In genomic region chr6:153085239-153085638, GRCh38 we compare ENCODE assay signal across 20 cellular contexts. TPM values are rescaled to one million over a fixed set of nuclear protein-coding genes. Genes with fewer than 3 reads are reported as not detected.
DNase-seq lines count a peak whose midpoint lies in the region; ATAC-seq, FAIRE-seq and TF ChIP-seq lines count a peak whose summit lies in the region.
"Had no signal": no experiment of that assay in that cellular context is flagged by ENCODE, and none has a peak within 500 bp of the region (broad histone marks: within the 10 kb centered on the region; RNA-seq: fewer than 3 reads in every experiment).

No MANE protein-coding gene starts in this region.

- H2BK15ac ChIP-seq in IMR-90 (ENCODE audit: low read depth, low read length), result no peak overlapping the region

- H3K18ac ChIP-seq in IMR-90 (ENCODE audit: low read depth, low read length), result no peak overlapping the region; the same call in 1 of the 2 replicates

- POLR2A ChIA-PET in IMR-90 (lab: Charles Lee; ENCODE audit: unreplicated experiment), result interaction anchor here (0.6 kb wide), 1 partner anchor 1072 kb away, joined by 4 read pairs; no protein-coding TSS in a partner anchor

- TF ChIP-seq CTCF in IMR-90 (conservative IDR thresholded peaks at IDR 0.05; ENCODE audit: low read depth, low read length) (no peak), brain microvascular endothelial cell (IDR thresholded peaks at IDR 0.05; ENCODE audit: low read depth, low read length, missing control alignments) (no peak), thoracic aorta (IDR thresholded peaks at IDR 0.05) (no peak)

- H3K4ac ChIP-seq in IMR-90 (ENCODE audit: low read depth, low read length), result no peak overlapping the region

- no peak overlapping the region for H3K23ac ChIP-seq in IMR-90 (ENCODE audit: low read depth, low read length)

- no peaks in the 10 kb centered on the region for H3K9me3 ChIP-seq in IMR-90 (ENCODE audit: control insufficient read depth, insufficient read depth, low read length)
- no peaks in the 10 kb centered on the region for H3K9me3 ChIP-seq in thoracic aorta
- H3K9me3 ChIP-seq: BLaER1 had no signal

- no peaks in the 10 kb centered on the region for H4K20me1 ChIP-seq in IMR-90 (ENCODE audit: insufficient read depth, low read length)
- H4K20me1 ChIP-seq: BLaER1 had no signal

- dilution Hi-C loops in IMR-90 (cut with HindIII; ENCODE audit: low sequenced_read_pairs, unreplicated experiment), result no loop called here

- no peak overlapping the region for H2AK9ac ChIP-seq in IMR-90 (replicated peaks; ENCODE audit: low read depth, low read length, poor library complexity)

- H3K79me1 ChIP-seq in IMR-90 (ENCODE audit: low read depth in 1 of 2, low read length in 2 of 2), result no peaks in the 10 kb centered on the region

- H3K9me1 ChIP-seq in IMR-90 (ENCODE audit: insufficient read depth, low read length), result no peaks in the 10 kb centered on the region; the same call in 1 of the 2 replicates

- H3K36me3 ChIP-seq in IMR-90 (ENCODE audit: control insufficient read depth, insufficient read depth, low read length) (no peaks in the 10 kb centered on the region), brain microvascular endothelial cell (replicated peaks) (no peaks in the 10 kb centered on the region), thoracic aorta (no peaks in the 10 kb centered on the region)
- H3K36me3 ChIP-seq: BLaER1 had no signal

- H4K8ac ChIP-seq in IMR-90 (ENCODE audit: low read depth in 2 of 2, low read length in 2 of 2), result no peak overlapping the region

- no peak overlapping the region for H2AFZ ChIP-seq in IMR-90 (replicated peaks; ENCODE audit: low read length, poor library complexity)

- H3K4me1 ChIP-seq in IMR-90 (ENCODE audit: control insufficient read depth, insufficient read depth, low read length) (peaks cover 3% of the 10 kb centered on the region; the same call in 1 of the 2 replicates), thoracic aorta (ENCODE audit: control insufficient read depth in 1 of 2, low read depth in 2 of 2) (peaks cover 30 to 61% of the 10 kb centered on the region in 2 donors)
- H3K4me1 ChIP-seq: BLaER1 had no signal

- H3K14ac ChIP-seq in IMR-90 (replicated peaks; ENCODE audit: low read depth, low read length), result no peak overlapping the region

- H4K91ac ChIP-seq in IMR-90 (ENCODE audit: insufficient read depth, low read depth, low read length), result no peak overlapping the region

- H3K27me3 ChIP-seq in IMR-90 (ENCODE audit: control insufficient read depth, insufficient read depth, low read length), result no peaks in the 10 kb centered on the region
- no peaks in the 10 kb centered on the region for H3K27me3 ChIP-seq in brain microvascular endothelial cell (replicated peaks)
- H3K27me3 ChIP-seq in thoracic aorta (replicated peaks; ENCODE audit: insufficient read depth), result no peaks in the 10 kb centered on the region
- H3K27me3 ChIP-seq: BLaER1 had no signal

- no peak overlapping the region for H2BK5ac ChIP-seq in IMR-90 (ENCODE audit: low read depth, low read length, poor library complexity, severe bottlenecking)

- H3K4me3 ChIP-seq in IMR-90 (ENCODE audit: insufficient read depth, low read depth, low read length), result no peak overlapping the region
- no peak overlapping the region for H3K4me3 ChIP-seq in brain microvascular endothelial cell (ENCODE audit: low read depth, low read length)
- H3K4me3 ChIP-seq in thoracic aorta, result no peak overlapping the region
- H3K4me3 ChIP-seq: BLaER1 had no signal

- CTCF ChIA-PET in IMR-90 (lab: Yijun Ruan, JAX), result no interaction called here

- H3K4me2 ChIP-seq in IMR-90 (ENCODE audit: low read depth, low read length), result no peak overlapping the region
- H3K4me2 ChIP-seq: BLaER1 had no signal

- DNase-seq in IMR-90, result no peak
- DNase-seq in brain microvascular endothelial cell, result no peak
- DNase-seq in left colon, result no peak
- no peak for DNase-seq in thoracic aorta (ENCODE audit: low spot score)
- DNase-seq in frontal cortex (ENCODE audit: low spot score in 2 of 2), result no peak
- no peak for DNase-seq in NCI-H146 (lab: John Stamatoyannopoulos, UW)
- DNase-seq: CD4-positive, alpha-beta T cell; COR-L47; DMS79 treated with DMSO at 0.1 percent for 48 hours; HFFc6; KBM-7; NCI-H1092 treated with DMSO at 0.1 percent for 48 hours; NCI-H1436 treated with DMSO at 0.1 percent for 48 hours; NCI-H2029; NCI-H2227 treated with DMSO at 0.1 percent for 48 hours; NCI-H510A; NCI-H748 treated with DMSO at 0.1 percent for 48 hours had no signal

- H3K56ac ChIP-seq in IMR-90 (ENCODE audit: extremely low read depth, insufficient read depth, low read length), result no peak overlapping the region

- FAIRE-seq in frontal cortex (lab: Jason Lieb, UNC), result no peak
- FAIRE-seq: H54 had no signal

- H3K9ac ChIP-seq in IMR-90 (ENCODE audit: low read depth, low read length), result no peak overlapping the region
- H3K9ac ChIP-seq: BLaER1 had no signal

- intact Hi-C loops in IMR-90 (cut with micrococcal nuclease) (no loop called here), left colon (cut with DNase I, micrococcal nuclease) (no loop called here)

- H3K27ac ChIP-seq in IMR-90 (ENCODE audit: insufficient read depth, low read length) (no peak overlapping the region), brain microvascular endothelial cell (peak overlapping the region; percentile 72), thoracic aorta (peak overlapping the region; percentile 8 to 72)
- H3K27ac ChIP-seq: BLaER1 had no signal

- no TSS peak for BruUV-seq in IMR-90 (replicated peaks; lab: Mats Ljungman, UMichigan)

- no peak for TF ChIP-seq POLR2A in IMR-90 (IDR thresholded peaks at IDR 0.05; ENCODE audit: low read depth, low read length)

- peak overlapping the region; percentile 48; the same call in 1 of the 2 replicates for H2BK120ac ChIP-seq in IMR-90 (ENCODE audit: low read depth, low read length)

- in situ Hi-C loops in IMR-90 (cut with MboI; ENCODE audit: low sequenced_read_pairs), result no loop called here
- in situ Hi-C loops in brain microvascular endothelial cell (cut with HindIII; ENCODE audit: low pct_ligation_motif_present, low sequenced_read_pairs), result no loop called here

- ATAC-seq in IMR-90 (ENCODE audit: low read depth) (no peak), left colon (peak; percentile 99), thoracic aorta (ENCODE audit: insufficient number of reproducible peaks, low FRiP score, low read depth) (no peak), HG03378 (IDR thresholded peaks at IDR 0.05; ENCODE audit: unreplicated experiment) (no peak)

- 100% methylated on average over 1 of the region's 5 CpGs; no CpG with 5 or more reads in 1 of the 2 experiments for WGBS in IMR-90 (ENCODE audit: extremely low coverage in 2 of 2, insufficient read length in 1 of 2), 2 experiments

- H2AK5ac ChIP-seq in IMR-90 (ENCODE audit: low read depth, low read length), result no peak overlapping the region

- H2BK20ac ChIP-seq in IMR-90 (ENCODE audit: low read depth, low read length), result no peak overlapping the region

- H4K5ac ChIP-seq in IMR-90 (ENCODE audit: low read depth, low read length), result no peak overlapping the region

- TF ChIP-seq RAD21 in IMR-90 (IDR thresholded peaks at IDR 0.05; ENCODE audit: low read length), result no peak

TF ChIP-seq in IMR-90, 13 proteins besides CTCF, POLR2A, EP300 and RAD21:
- TF ChIP-seq RCOR1 (IDR thresholded peaks at IDR 0.05; ENCODE audit: insufficient replicate concordance, low read length) (no peak), CEBPB (IDR thresholded peaks at IDR 0.05; ENCODE audit: low read depth, low read length) (no peak), USF2 (IDR thresholded peaks at IDR 0.05; ENCODE audit: low read depth, low read length) (no peak), SMC3 (IDR thresholded peaks at IDR 0.05; ENCODE audit: low read depth, low read length) (no peak), ELK1 (IDR thresholded peaks at IDR 0.05; ENCODE audit: borderline replicate concordance, low read depth, low read length) (no peak), BHLHE40 (IDR thresholded peaks at IDR 0.05; ENCODE audit: low read depth, low read length) (no peak), MAZ (IDR thresholded peaks at IDR 0.05; ENCODE audit: borderline replicate concordance, low read depth, low read length) (no peak), RFX5 (IDR thresholded peaks at IDR 0.05; ENCODE audit: low read depth, low read length) (no peak), NFE2L2 (IDR thresholded peaks at IDR 0.05; ENCODE audit: low read depth, low read length) (no peak)

RNA-seq across cellular contexts. Expression of gene RGS17, which starts 45.8 kb away (rescaled TPM):
- total RNA-seq in IMR-90 (2012; rRNA removed) (1.4 and 1.7 TPM in 2 replicates), left colon (under 1 TPM; 0.40 to 0.61 TPM), thoracic aorta (1 to 10 TPM; 3.4 to 3.7 TPM), frontal cortex (112 TPM)
- 0.53 and 0.75 TPM in 2 replicates for polyA plus RNA-seq in IMR-90 (2012; rRNA removed)
- polyA plus RNA-seq in IMR-90 (2012; cell fraction: cytosol; rRNA removed), result 0.67 and 0.77 TPM in 2 replicates
- 0.36 and 2.3 TPM in 2 replicates for polyA plus RNA-seq in IMR-90 (2012; cell fraction: nucleus; rRNA removed; ENCODE audit: low replicate concordance)
- total RNA-seq: CD4-positive, alpha-beta T cell had no signal

Comparison
In these comparisons a context has a peak if more than half of its experiments do, and no peak if none do; other contexts are left out.
1. RNA of gene RGS17, which starts 45.8 kb away (total RNA-seq): 112 TPM in frontal cortex (single experiment); 3.4 to 3.7 TPM in thoracic aorta, 1.4 to 1.7 TPM in IMR-90 and 0.40 to 0.61 TPM in left colon; every median in the first group is over 10 times any median in the second.